Comparison of ENCODE assay signal across 24 cellular contexts in the genomic region with DNA sequence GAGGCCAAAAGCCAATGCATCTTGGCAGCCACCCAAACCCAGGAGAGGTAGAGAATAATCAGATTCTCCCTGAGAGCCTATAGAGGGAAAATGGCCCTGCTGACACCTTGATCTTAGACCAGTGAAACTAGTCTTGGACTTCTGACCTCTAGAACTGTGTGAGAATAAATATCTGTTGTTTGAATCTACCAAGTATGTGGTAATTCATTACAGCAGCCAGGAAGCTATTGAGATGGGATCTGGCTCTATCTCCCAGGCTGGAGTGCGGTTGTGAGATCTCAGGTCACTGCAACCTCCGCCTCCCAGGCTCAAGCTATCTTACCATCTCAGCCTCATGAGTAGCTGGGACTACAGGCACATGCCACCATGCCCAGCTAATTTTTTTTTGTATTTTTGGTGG.
"Had no signal": no experiment of that assay in that cellular context is flagged by ENCODE, and none has a peak within 500 bp of the region (broad histone marks: within the 10 kb centered on the region; RNA-seq: fewer than 3 reads in every experiment).

No MANE protein-coding gene starts in this region.

- DNase-seq: stimulated activated CD4-positive, alpha-beta T cell treated with anti-CD3 and anti-CD28 coated beads, Interleukin-2, amount 100 ng/mL, for 48 hours; stimulated activated CD4-positive, alpha-beta T cell treated with anti-CD3 and anti-CD28 coated beads, Interleukin-4, amount 100 ng/mL, for 1 hour; stimulated activated CD4-positive, alpha-beta T cell treated with anti-CD3 and anti-CD28 coated beads, Interleukin-4, amount 100 ng/mL, for 24 hours; stimulated activated CD4-positive, alpha-beta T cell treated with anti-CD3 and anti-CD28 coated beads, Interleukin-4, amount 100 ng/mL, for 4 hours; stimulated activated CD8-positive, alpha-beta memory T cell treated with anti-CD3 and anti-CD28 coated beads, Interleukin-4, amount 100 ng/mL, for 48 hours; stimulated activated naive B cell treated with anti-CD40 and anti-IgM and Interleukin-4, amounts not matched to agents 10 μg/mL and 1 μg/mL and 100 μg/mL, for 72 hours; stimulated activated naive CD4-positive, alpha-beta T cell; stimulated activated naive CD4-positive, alpha-beta T cell treated with Interleukin-2 at 50 U/mL for 16 hours; stimulated activated naive CD8-positive, alpha-beta T cell treated with anti-CD3 and anti-CD28 coated beads, Interleukin-15, amount 100 ng/mL, for 72 hours; stimulated activated naive CD8-positive, alpha-beta T cell treated with anti-CD3 and anti-CD28 coated beads, Interleukin-15, Interleukin-2, amounts not matched to agents 100 U/mL and 50 U/mL, for 24 hours; stomach; substantia nigra; testis; thyroid gland; tibial artery; transverse colon; upper lobe of left lung; uterus had no signal

- H3K36me3 ChIP-seq: stomach, suprapubic skin, thoracic aorta, thyroid gland, tibial artery, tibial nerve, transverse colon, upper lobe of left lung, uterus, vagina had no signal

- ATAC-seq: stimulated activated effector memory CD8-positive, alpha-beta T cell treated with anti-CD3 and anti-CD28 coated beads, Interleukin-12 subunit alpha, Interleukin-12 subunit beta, amount 100 ng/mL, for 72 hours; stimulated activated memory B cell treated with anti-CD40 and anti-IgM and Interleukin-4, amounts not matched to agents 10 μg/mL and 1 μg/mL and 100 μg/mL, for 72 hours; stimulated activated naive B cell treated with anti-CD40 and anti-IgM and Interleukin-4, amounts not matched to agents 10 μg/mL and 1 μg/mL and 100 μg/mL, for 72 hours; stimulated activated naive CD8-positive, alpha-beta T cell treated with anti-CD3 and anti-CD28 coated beads, Interleukin-15, amount 100 ng/mL, for 72 hours; stimulated activated naive CD8-positive, alpha-beta T cell treated with anti-CD3 and anti-CD28 coated beads, Interleukin-15, Interleukin-2, amounts not matched to agents 100 U/mL and 50 U/mL, for 24 hours had no signal

- H3K4me3 ChIP-seq: stomach, suprapubic skin, testis, thoracic aorta, thyroid gland, tibial artery, tibial nerve, transverse colon, upper lobe of left lung, uterus, vagina had no signal

- H3K4me1 ChIP-seq: stomach, suprapubic skin, testis, thyroid gland, tibial artery, tibial nerve, transverse colon, upper lobe of left lung, uterus, vagina had no signal

- H3K27me3 ChIP-seq: stomach, suprapubic skin, testis, thyroid gland, tibial artery, tibial nerve, transverse colon, upper lobe of left lung, uterus, vagina had no signal

- H3K9me3 ChIP-seq: testis, thoracic aorta, thyroid gland, transverse colon, uterus, vagina had no signal

- H3K27ac ChIP-seq: stomach, suprapubic skin, testis, thoracic aorta, thyroid gland, tibial artery, tibial nerve, transverse colon, upper lobe of left lung, uterus, vagina had no signal
